In the genomic region with DNA sequence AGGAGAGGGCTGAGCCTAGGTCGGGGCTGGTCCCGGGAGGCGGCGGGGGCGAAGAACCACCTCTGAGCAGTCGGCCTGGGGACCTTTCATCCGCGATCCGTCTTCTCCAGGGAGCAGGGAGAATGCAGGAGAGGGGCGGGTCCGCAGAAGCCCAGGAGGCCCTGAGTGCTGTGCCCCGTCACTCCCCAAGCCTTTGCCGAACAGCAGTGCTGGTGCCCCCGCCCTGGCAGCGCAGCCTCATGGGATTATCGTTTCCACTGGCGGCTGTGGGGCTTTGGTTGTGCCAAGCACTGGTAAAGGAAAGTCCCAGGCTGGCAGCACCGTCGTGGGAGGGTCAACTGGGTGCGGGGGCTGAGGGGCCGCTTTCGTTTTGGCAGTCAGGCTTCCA, we compare ENCODE assay signal across 8 cellular contexts. TPM values are rescaled to one million over a fixed set of nuclear protein-coding genes. Genes with fewer than 3 reads are reported as not detected.
A peak's percentile ranks its signal among the peaks of the same experiment; 100 is the strongest.
DNase-seq lines count a peak whose midpoint lies in the region; ATAC-seq and TF ChIP-seq lines count a peak whose summit lies in the region.

No MANE protein-coding gene starts in this region.

- no peak for TF ChIP-seq POLR2A in vagina (IDR thresholded peaks at IDR 0.05)

- peak overlapping the region; percentile 91 for H3K4me3 ChIP-seq in brain microvascular endothelial cell (ENCODE audit: low read depth, low read length)
- H3K4me3 ChIP-seq in mesendoderm (ENCODE audit: low read length): peak overlapping the region; percentile 86
- peak overlapping the region; percentile 73 to 89 for H3K4me3 ChIP-seq in vagina

- DNase-seq in COLO668 (lab: John Stamatoyannopoulos, UW; ENCODE audit: unreplicated experiment) (peak; percentile 26), brain microvascular endothelial cell (no peak), mesendoderm (peak; percentile 47), vagina (ENCODE audit: extremely low spot score in 2 of 2) (no peak), GM10266 (ENCODE audit: extremely low spot score) (no peak), DMS153 treated with DMSO at 0.1 percent for 48 hours (lab: John Stamatoyannopoulos, UW; ENCODE audit: unreplicated experiment) (no peak)

- H3K27ac ChIP-seq in brain microvascular endothelial cell (peak overlapping the region; percentile 78), mesendoderm (ENCODE audit: low read depth, low read length) (no peak overlapping the region), vagina (peak overlapping the region; percentile 85)

- no peak overlapping the region for H2AK5ac ChIP-seq in mesendoderm (ENCODE audit: low read length)

- intact Hi-C loops in vagina (cut with DNase I): no loop called here

- peaks cover 13% of the 10 kb centered on the region for H3K79me2 ChIP-seq in mesendoderm (ENCODE audit: control insufficient read depth, insufficient read depth, low read length)

- TF ChIP-seq CTCF in brain microvascular endothelial cell (IDR thresholded peaks at IDR 0.05; ENCODE audit: low read depth, low read length, missing control alignments) (no peak), vagina (IDR thresholded peaks at IDR 0.05) (no peak), GM10266 (IDR thresholded peaks at IDR 0.05; ENCODE audit: control insufficient read depth, insufficient read depth, low read depth, missing control alignments) (no peak)

- H3K4me1 Mint-ChIP-seq in IgD-negative memory B cell: peaks cover 9 to 12% (median 12%) of the 10 kb centered on the region in 3 donors

- no peaks in the 10 kb centered on the region for H3K9me3 Mint-ChIP-seq in IgD-negative memory B cell

- no CpG with 5 or more reads among the region's 22 CpGs for WGBS in mesendoderm (ENCODE audit: extremely low coverage, insufficient coverage, low lambda C conversion rate)

- peak overlapping the region; percentile 93 to 99 (median 97) for H3K4me3 Mint-ChIP-seq in IgD-negative memory B cell

- H3K56ac ChIP-seq in mesendoderm (ENCODE audit: low read length): peak overlapping the region; percentile 90

- peak overlapping the region; percentile 25 for H3K4ac ChIP-seq in mesendoderm (ENCODE audit: low read depth, low read length)

- H3K4me2 ChIP-seq in mesendoderm (ENCODE audit: low read length): peak overlapping the region; percentile 38

- no peak for ATAC-seq in GM18907 (IDR thresholded peaks at IDR 0.05; ENCODE audit: unreplicated experiment)

- H2BK120ac ChIP-seq in mesendoderm (ENCODE audit: low read depth, low read length): no peak overlapping the region

- in situ Hi-C loops in brain microvascular endothelial cell (cut with HindIII; ENCODE audit: low pct_ligation_motif_present, low sequenced_read_pairs): no loop called here

- no peak overlapping the region for H4K8ac ChIP-seq in mesendoderm (ENCODE audit: low read depth, low read length)

- H3K36me3 ChIP-seq in brain microvascular endothelial cell (replicated peaks) (peaks cover 32% of the 10 kb centered on the region), mesendoderm (ENCODE audit: control insufficient read depth, insufficient read depth, low read length) (peaks cover 4% of the 10 kb centered on the region), vagina (peaks cover 0 to 32% of the 10 kb centered on the region in 2 donors)

- peak overlapping the region in 2 of 3 donors; percentile 98 to 99 for H3K27ac Mint-ChIP-seq in IgD-negative memory B cell

- no peak overlapping the region for H3K18ac ChIP-seq in mesendoderm (ENCODE audit: low read length)

- H3K36me3 Mint-ChIP-seq in IgD-negative memory B cell: peaks cover 3% of the 10 kb centered on the region

- H2BK15ac ChIP-seq in mesendoderm (replicated peaks; ENCODE audit: low read depth): no peak overlapping the region

- H3K79me1 ChIP-seq in mesendoderm (ENCODE audit: low read length): peaks cover 5% of the 10 kb centered on the region

- no peak overlapping the region for H4K5ac ChIP-seq in mesendoderm (ENCODE audit: low read length)

- no peak overlapping the region for H3K23ac ChIP-seq in mesendoderm (ENCODE audit: low read length)

- H3K27me3 Mint-ChIP-seq in IgD-negative memory B cell: no peaks in the 10 kb centered on the region

- H3K27me3 ChIP-seq in brain microvascular endothelial cell (replicated peaks): no peaks in the 10 kb centered on the region
- H3K27me3 ChIP-seq in mesendoderm (ENCODE audit: insufficient read depth, low read length, poor library complexity): no peaks in the 10 kb centered on the region
- no peaks in the 10 kb centered on the region for H3K27me3 ChIP-seq in vagina

- H3K4me1 ChIP-seq in mesendoderm (ENCODE audit: control insufficient read depth, low read depth, low read length): no peaks in the 10 kb centered on the region
- H3K4me1 ChIP-seq in vagina: peaks cover 28% of the 10 kb centered on the region

- H3K9me3 ChIP-seq in vagina: no peaks in the 10 kb centered on the region

- peak overlapping the region; percentile 89 for H3K9ac ChIP-seq in mesendoderm (ENCODE audit: low read length)

- H2BK5ac ChIP-seq in mesendoderm (ENCODE audit: low read length): no peak overlapping the region

RNA-seq across cellular contexts. Expression of gene TBL3, which starts 0.6 kb away (rescaled TPM):
- polyA plus RNA-seq in IgD-negative memory B cell: 52.0 TPM
- polyA plus RNA-seq in mesendoderm (2013, experiment 1 of 2): 29.8 TPM
- 29.2 TPM for polyA plus RNA-seq in mesendoderm (2013, experiment 2 of 2)
- total RNA-seq in vagina: 44.2 TPM

RNA-seq across cellular contexts. Expression of gene RNF151, which starts 5.8 kb away (rescaled TPM):
- not detected for polyA plus RNA-seq in IgD-negative memory B cell
- polyA plus RNA-seq in mesendoderm (2013, experiment 1 of 2): not detected
- polyA plus RNA-seq in mesendoderm (2013, experiment 2 of 2): 0.06 TPM
- total RNA-seq in vagina: not detected

RNA-seq across cellular contexts. Expression of gene RPS2, which starts 7.9 kb away (rescaled TPM):
- 6,339 TPM for polyA plus RNA-seq in IgD-negative memory B cell
- polyA plus RNA-seq in mesendoderm (2013, experiment 1 of 2): 5,567 TPM
- polyA plus RNA-seq in mesendoderm (2013, experiment 2 of 2): 5,746 TPM
- 3,117 TPM for total RNA-seq in vagina

RNA-seq across cellular contexts. Expression of gene NOXO1, which starts 8.8 kb away (rescaled TPM):
- polyA plus RNA-seq in IgD-negative memory B cell: not detected
- polyA plus RNA-seq in mesendoderm (2013, experiment 1 of 2): 0.25 TPM
- 0.39 TPM for polyA plus RNA-seq in mesendoderm (2013, experiment 2 of 2)
- total RNA-seq in vagina: 1.2 TPM

RNA-seq across cellular contexts. Expression of gene GFER, which starts 11.5 kb away (rescaled TPM):
- polyA plus RNA-seq in IgD-negative memory B cell: 39.0 TPM
- 46.4 TPM for polyA plus RNA-seq in mesendoderm (2013, experiment 1 of 2)
- 48.0 TPM for polyA plus RNA-seq in mesendoderm (2013, experiment 2 of 2)
- 11.5 TPM for total RNA-seq in vagina

Comparison
In these comparisons a context has a peak if more than half of its experiments do, and no peak if none do; other contexts are left out.
1. DNase-seq: peak in COLO668 (single experiment) and mesendoderm (single experiment); none in brain microvascular endothelial cell (single experiment), vagina (0 of 2), GM10266 (single experiment) and DMS153 treated with DMSO at 0.1 percent for 48 hours (single experiment).
2. Peak in every context shown above with its lines, with median percentiles within 50 percentile points of each other: H3K4me3 ChIP-seq.